Comparison of ENCODE assay signal across 13 cellular contexts in the genomic region with DNA sequence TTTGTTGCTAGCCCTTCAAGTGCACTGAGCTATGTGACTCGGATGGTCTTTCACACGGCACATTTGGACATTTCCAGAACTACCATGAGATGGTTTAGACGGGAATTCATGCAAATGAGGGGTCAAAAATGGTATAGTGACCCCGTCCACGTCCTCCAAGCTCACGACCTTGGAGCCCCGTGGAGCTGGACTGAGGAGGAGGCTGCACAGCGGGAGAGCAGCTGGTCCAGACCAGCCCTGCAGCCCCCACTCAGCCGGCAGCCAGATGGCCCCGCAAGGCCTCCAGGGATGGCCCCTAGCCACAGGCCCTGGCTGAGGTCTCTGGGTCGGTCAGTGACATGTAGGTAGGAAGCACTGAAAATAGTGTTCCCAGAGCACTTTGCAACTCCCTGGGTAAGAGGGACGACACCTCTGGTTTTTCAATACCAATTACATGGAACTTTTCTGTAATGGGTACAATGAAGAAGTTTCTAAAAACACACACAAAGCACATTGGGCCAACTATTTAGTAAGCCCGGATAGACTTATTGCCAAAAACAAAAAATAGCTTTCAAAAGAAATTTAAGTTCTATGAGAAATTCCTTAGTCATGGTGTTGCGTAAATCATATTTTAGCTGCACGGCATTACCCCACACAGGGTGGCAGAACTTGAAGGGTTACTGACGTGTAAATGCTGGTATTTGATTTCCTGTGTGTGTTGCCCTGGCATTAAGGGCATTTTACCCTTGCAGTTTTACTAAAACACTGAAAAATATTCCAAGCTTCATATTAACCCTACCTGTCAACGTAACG.
A peak's percentile ranks its signal among the peaks of the same experiment; 100 is the strongest.
DNase-seq lines count a peak whose midpoint lies in the region; ATAC-seq and TF ChIP-seq lines count a peak whose summit lies in the region.
"Had no signal": no experiment of that assay in that cellular context is flagged by ENCODE, and none has a peak within 500 bp of the region (broad histone marks: within the 10 kb centered on the region; RNA-seq: fewer than 3 reads in every experiment).

No MANE protein-coding gene starts in this region.

- H4K8ac ChIP-seq in H9 (replicated peaks; ENCODE audit: insufficient read length, low read depth, low read length) = no peak overlapping the region

- no peaks in the 10 kb centered on the region for H3K23me2 ChIP-seq in H9 (ENCODE audit: insufficient read length, low read depth, low read length, poor library complexity, severe bottlenecking)

- H2AFZ ChIP-seq in H9 (ENCODE audit: low read length) (no peak overlapping the region), fibroblast of lung (ENCODE audit: low read length) (no peak overlapping the region)

- DNase-seq in H9 (peak; percentile 26), RWPE1 (ENCODE audit: low spot score) (peak; percentile 64), fibroblast of lung (ENCODE audit: low read depth in 2 of 2) (peak in 1 of 2 donors; percentile 88), transverse colon (no peak), NCI-H82 (lab: John Stamatoyannopoulos, UW) (no peak)
- DNase-seq: dermis blood vessel endothelial cell; NCI-H2081; RPMI8226; stimulated activated naive CD4-positive, alpha-beta T cell treated with Interleukin-2 at 50 U/mL for 16 hours had no signal

- no peaks in the 10 kb centered on the region for H3K36me3 Mint-ChIP-seq in H9 (ENCODE audit: insufficient read depth in 1 of 3, low read depth in 3 of 3)

- no peak overlapping the region for H3K56ac ChIP-seq in H9 (ENCODE audit: insufficient read length, low read depth, low read length)

- TF ChIP-seq POLR2A in transverse colon (IDR thresholded peaks at IDR 0.05) = no peak

- TF ChIP-seq EP300 in transverse colon (IDR thresholded peaks at IDR 0.05; ENCODE audit: low read depth) = no peak

- no peaks in the 10 kb centered on the region for H3K9me3 Mint-ChIP-seq in H9

- no peak overlapping the region for H3K27ac Mint-ChIP-seq in H9

- H2BK20ac ChIP-seq in H9 (ENCODE audit: low read depth, low read length, poor library complexity, severe bottlenecking) = no peak overlapping the region

- no peak overlapping the region for H3K23ac ChIP-seq in H9 (ENCODE audit: insufficient read length, low read depth, low read length)

- H3K27ac ChIP-seq in H9 (ENCODE audit: insufficient read length, low read depth, low read length) = no peak overlapping the region
- peak overlapping the region; percentile 96 for H3K27ac ChIP-seq in RWPE1
- peak overlapping the region; percentile 22 for H3K27ac ChIP-seq in fibroblast of lung (ENCODE audit: insufficient read depth, low read length)
- H3K27ac ChIP-seq in transverse colon = no peak overlapping the region

- in situ Hi-C loops in transverse colon (cut with MboI; ENCODE audit: low pct_ligation_motif_present in 1 of 4, low pct_unique_long_range_greater_than_20kb in 1 of 4, low sequenced_read_pairs in 3 of 4) = no loop called here

- H4K91ac ChIP-seq in H9 (ENCODE audit: insufficient read length, low read depth, low read length) = no peak overlapping the region

- intact Hi-C loops in transverse colon (cut with DNase I; ENCODE audit: low total_unique reads) = no loop called here

- H2BK15ac ChIP-seq in H9 (ENCODE audit: low read depth, low read length) = no peak overlapping the region

- H3K14ac ChIP-seq in H9 (ENCODE audit: insufficient read depth, low read length) = no peak overlapping the region

- no peaks in the 10 kb centered on the region for H3K27me3 ChIP-seq in H9 (ENCODE audit: insufficient read depth, low read length)
- H3K27me3 ChIP-seq in fibroblast of lung (ENCODE audit: control insufficient read depth, insufficient read depth, low read length) = no peaks in the 10 kb centered on the region
- H3K27me3 ChIP-seq in skeletal muscle satellite cell (ENCODE audit: control insufficient read depth, insufficient read depth, low read length) = no peaks in the 10 kb centered on the region
- H3K27me3 ChIP-seq in transverse colon = no peaks in the 10 kb centered on the region

- POLR2A ChIA-PET in RWPE1 (lab: Yijun Ruan, JAX; ENCODE audit: low non-redundant PET) = no interaction called here

- H4K5ac ChIP-seq in H9 (ENCODE audit: insufficient read length, low read depth, low read length) = no peak overlapping the region

- H3K79me2 ChIP-seq in H9 (ENCODE audit: insufficient read depth, low read length) (no peaks in the 10 kb centered on the region), fibroblast of lung (ENCODE audit: control insufficient read depth, insufficient read depth, low read length) (no peaks in the 10 kb centered on the region)

- no peak overlapping the region for H3T11ph ChIP-seq in H9 (ENCODE audit: low read length)

- H3K4me3 ChIP-seq in fibroblast of lung (replicated peaks in 1 of 4; ENCODE audit: control extremely low read depth in 1 of 4, insufficient read depth in 1 of 4, low read depth in 3 of 4, low read length in 4 of 4) (no peak overlapping the region), skeletal muscle satellite cell (ENCODE audit: low read length) (no peak overlapping the region), transverse colon (no peak overlapping the region)

- no peak overlapping the region for H2AK5ac ChIP-seq in H9 (ENCODE audit: insufficient read length, low read length)

- no peaks in the 10 kb centered on the region for H3K79me1 ChIP-seq in H9 (ENCODE audit: insufficient read depth, low read depth, low read length, poor library complexity, severe bottlenecking)

- no peak overlapping the region for H2BK120ac ChIP-seq in H9 (ENCODE audit: low read depth, low read length, poor library complexity, severe bottlenecking)

- no peak overlapping the region for H3K18ac ChIP-seq in H9 (ENCODE audit: insufficient read length, low read depth, low read length)

- peaks cover 30% of the 10 kb centered on the region for H3K36me3 ChIP-seq in fibroblast of lung (ENCODE audit: control insufficient read depth, insufficient read depth, low read length)
- peaks cover 37% of the 10 kb centered on the region for H3K36me3 ChIP-seq in skeletal muscle satellite cell (ENCODE audit: insufficient read depth, low read length)
- peaks cover 0 to 7% (median 0%) of the 10 kb centered on the region in 4 donors for H3K36me3 ChIP-seq in transverse colon

- H3K4me1 Mint-ChIP-seq in H9 = no peaks in the 10 kb centered on the region

- H3K4me2 ChIP-seq in H9 (ENCODE audit: insufficient read depth, insufficient read length, low read length) (no peak overlapping the region), fibroblast of lung (ENCODE audit: extremely low read depth, insufficient read depth, low read length) (no peak overlapping the region), skeletal muscle satellite cell (ENCODE audit: low read length) (peak overlapping the region; percentile 55)

- H3K9me3 ChIP-seq in H9 (ENCODE audit: control insufficient read depth, low read depth, low read length) (no peaks in the 10 kb centered on the region), fibroblast of lung (ENCODE audit: control insufficient read depth, insufficient read depth, low read depth, low read length) (no peaks in the 10 kb centered on the region), skeletal muscle satellite cell (replicated peaks; ENCODE audit: low read length) (no peaks in the 10 kb centered on the region), transverse colon (no peaks in the 10 kb centered on the region)

- H3K9ac ChIP-seq in H9 (ENCODE audit: extremely low read depth, insufficient read length, low read length) (no peak overlapping the region), fibroblast of lung (ENCODE audit: insufficient read depth, low read length) (no peak overlapping the region), skeletal muscle satellite cell (ENCODE audit: low read depth, low read length) (peak overlapping the region; percentile 67)

- H3K4me1 ChIP-seq in H9 (ENCODE audit: insufficient read depth, low read length) (no peaks in the 10 kb centered on the region), fibroblast of lung (ENCODE audit: control insufficient read depth, extremely low read depth, insufficient read depth, low read length) (peaks cover 10% of the 10 kb centered on the region), skeletal muscle satellite cell (ENCODE audit: control insufficient read depth, insufficient read depth, low read length) (peaks cover 17% of the 10 kb centered on the region), transverse colon (no peaks in the 10 kb centered on the region)

- H2BK12ac ChIP-seq in H9 (ENCODE audit: insufficient read length, low read depth, low read length) = no peak overlapping the region

- no peaks in the 10 kb centered on the region; the same call in 1 of the 2 replicates for H3K27me3 Mint-ChIP-seq in H9 (ENCODE audit: low read depth)

- no CpG with 5 or more reads among the region's 18 CpGs for WGBS in H9 (ENCODE audit: extremely low coverage, insufficient read length, low lambda C conversion rate)
- WGBS in transverse colon (ENCODE audit: low coverage in 1 of 2), 2 donors = 74 to 79% methylated on average over 7 to 18 of the region's 18 CpGs

- H4K20me1 ChIP-seq in H9 (ENCODE audit: control insufficient read depth, insufficient read depth, insufficient read length) (no peaks in the 10 kb centered on the region), fibroblast of lung (ENCODE audit: control insufficient read depth, extremely low read depth, insufficient read depth, low read length) (no peaks in the 10 kb centered on the region)

- H3K4ac ChIP-seq in H9 (ENCODE audit: low read depth, low read length) = no peak overlapping the region

- H3K4me3 Mint-ChIP-seq in H9 = no peak overlapping the region

- CTCF ChIA-PET in RWPE1 (lab: Yijun Ruan, JAX) = interaction anchor here (0.7 to 1.5 kb wide), 4 partner anchors 23 to 152 kb away, joined by 3 to 6 read pairs (median 4); no protein-coding TSS in a partner anchor

- ATAC-seq in GM18511 (IDR thresholded peaks at IDR 0.05; ENCODE audit: unreplicated experiment) = no peak
- no peak for ATAC-seq in HG02678 (IDR thresholded peaks at IDR 0.05; ENCODE audit: unreplicated experiment)
- ATAC-seq: activated CD4-positive, CD25-positive, alpha-beta regulatory T cell treated with anti-CD3 and anti-CD28 coated beads, Interleukin-2, amount 50 U/mL, for 24 hours had no signal

- no peak overlapping the region for H2BK5ac ChIP-seq in H9 (ENCODE audit: insufficient read length, low read length)

- TF ChIP-seq CTCF in H9 (conservative IDR thresholded peaks at IDR 0.05) = no peak
- TF ChIP-seq CTCF in RWPE1 (conservative IDR thresholded peaks at IDR 0.05; ENCODE audit: low read depth) = no peak
- TF ChIP-seq CTCF in fibroblast of lung (conservative IDR thresholded peaks at IDR 0.05 in 1 of 2, IDR thresholded peaks at IDR 0.05 in 1 of 2; ENCODE audit: low read depth in 1 of 2, low read length in 2 of 2) = no peak
- no peak for TF ChIP-seq CTCF in transverse colon (IDR thresholded peaks at IDR 0.05)

Comparison
In these comparisons a context has a peak if more than half of its experiments do, and no peak if none do; other contexts are left out.
1. DNase-seq: peak in H9 (single experiment) and RWPE1 (single experiment); none in transverse colon (single experiment) and NCI-H82 (single experiment).
2. H3K27ac ChIP-seq: peak in RWPE1 (single experiment) and fibroblast of lung (single experiment); none in H9 (single experiment) and transverse colon (0 of 4).